In genomic region chr3:43256714-43257461, GRCh38 we compare ENCODE assay signal across 19 cellular contexts. TPM values are rescaled to one million over a fixed set of nuclear protein-coding genes. Genes with fewer than 3 reads are reported as not detected.
DNase-seq lines count a peak whose midpoint lies in the region; ATAC-seq and TF ChIP-seq lines count a peak whose summit lies in the region.
"Had no signal": no experiment of that assay in that cellular context is flagged by ENCODE, and none has a peak within 500 bp of the region (broad histone marks: within the 10 kb centered on the region; RNA-seq: fewer than 3 reads in every experiment).

No MANE protein-coding gene starts in this region.

- in situ Hi-C loops in mammary epithelial cell (cut with MboI; ENCODE audit: low sequenced_read_pairs in 2 of 2), result no loop called here

- H3K4me2 ChIP-seq in mammary epithelial cell (ENCODE audit: insufficient read depth, low read depth, low read length) (no peak overlapping the region), mesendoderm (ENCODE audit: low read length) (no peak overlapping the region)
- H3K4me2 ChIP-seq: A549 had no signal

- H3K27ac ChIP-seq in mammary epithelial cell (ENCODE audit: insufficient read depth, low read depth, low read length), result no peak overlapping the region
- no peak overlapping the region for H3K27ac ChIP-seq in mesendoderm (ENCODE audit: low read depth, low read length)
- H3K27ac ChIP-seq: A549, esophagus squamous epithelium, VCaP had no signal

- H2BK120ac ChIP-seq in mesendoderm (ENCODE audit: low read depth, low read length), result no peak overlapping the region

- peaks cover 15% of the 10 kb centered on the region for H3K4me1 ChIP-seq in mammary epithelial cell (ENCODE audit: insufficient read depth, low read length)
- peaks cover 2% of the 10 kb centered on the region for H3K4me1 ChIP-seq in mesendoderm (ENCODE audit: control insufficient read depth, low read depth, low read length)
- H3K4me1 ChIP-seq: A549 had no signal

- 100% methylated on average over 1 of the region's 1 CpG for WGBS in mammary epithelial cell (ENCODE audit: low coverage, missing lambda C conversion rate)
- WGBS in mesendoderm (ENCODE audit: extremely low coverage, insufficient coverage, low lambda C conversion rate), result no CpG with 5 or more reads among the region's 1 CpG

- TF ChIP-seq CTCF in MCF 10A (IDR thresholded peaks at IDR 0.05; ENCODE audit: unreplicated experiment) (no peak), mammary epithelial cell (conservative IDR thresholded peaks at IDR 0.05 in 1 of 2, IDR thresholded peaks at IDR 0.05 in 1 of 2; ENCODE audit: extremely low read depth in 1 of 2, insufficient read depth in 1 of 2, low read depth in 1 of 2, low read length in 2 of 2) (no peak), endothelial cell (IDR thresholded peaks at IDR 0.05; ENCODE audit: unreplicated experiment) (no peak)

- H4K8ac ChIP-seq in mesendoderm (ENCODE audit: low read depth, low read length), result no peak overlapping the region

- H3K4me3 Mint-ChIP-seq in MCF 10A (ENCODE audit: unreplicated experiment) (no peak overlapping the region), endothelial cell (ENCODE audit: unreplicated experiment) (peak overlapping the region; percentile 62)
- no peak overlapping the region for H3K4me3 Mint-ChIP-seq in stimulated activated effector memory CD8-positive, alpha-beta T cell treated with anti-CD3 and anti-CD28 coated beads, Interleukin-12 subunit alpha, Interleukin-12 subunit beta, amount 100 ng/mL, for 72 hours
- H3K4me3 Mint-ChIP-seq in activated CD4-positive, alpha-beta memory T cell treated with anti-CD3 and anti-CD28 coated beads for 36 hours, result no peak overlapping the region
- H3K4me3 Mint-ChIP-seq: activated naive CD8-positive, alpha-beta T cell; stimulated activated naive CD8-positive, alpha-beta T cell treated with anti-CD3 and anti-CD28 coated beads, Interleukin-15, Interleukin-2, amounts not matched to agents 100 ng/mL and 50 ng/mL, for 24 hours had no signal

- BruUV-seq in MCF 10A (replicated peaks; lab: Mats Ljungman, UMichigan) (no TSS peak), mammary epithelial cell (replicated peaks; lab: Mats Ljungman, UMichigan) (no TSS peak)

- H3K4me1 Mint-ChIP-seq in MCF 10A (ENCODE audit: insufficient read depth, unreplicated experiment) (peaks cover 25% of the 10 kb centered on the region), endothelial cell (ENCODE audit: unreplicated experiment) (peaks cover 55% of the 10 kb centered on the region)
- peaks cover 32% of the 10 kb centered on the region for H3K4me1 Mint-ChIP-seq in stimulated activated effector memory CD8-positive, alpha-beta T cell treated with anti-CD3 and anti-CD28 coated beads, Interleukin-12 subunit alpha, Interleukin-12 subunit beta, amount 100 ng/mL, for 72 hours
- H3K4me1 Mint-ChIP-seq in activated CD4-positive, alpha-beta memory T cell treated with anti-CD3 and anti-CD28 coated beads for 36 hours (ENCODE audit: low read depth), result peaks cover 13% of the 10 kb centered on the region

- POLR2A ChIA-PET in MCF 10A (lab: Yijun Ruan, JAX), result interaction anchor here (0.5 to 1.8 kb wide), 7 partner anchors 15 to 1082 kb away, joined by 3 to 5 read pairs (median 3); no protein-coding TSS in a partner anchor
- POLR2A ChIA-PET in activated CD4-positive, alpha-beta memory T cell treated with anti-CD3 and anti-CD28 coated beads for 36 hours (lab: Charles Lee), result no interaction called here

- H2BK15ac ChIP-seq in mesendoderm (replicated peaks; ENCODE audit: low read depth), result no peak overlapping the region

- H3K9me3 ChIP-seq in mammary epithelial cell (replicated peaks; ENCODE audit: insufficient read depth, low read length), result no peaks in the 10 kb centered on the region
- H3K9me3 ChIP-seq: A549, esophagus squamous epithelium had no signal

- no peaks in the 10 kb centered on the region for H3K79me1 ChIP-seq in mesendoderm (ENCODE audit: low read length)

- H3K9ac ChIP-seq in mammary epithelial cell (ENCODE audit: insufficient read depth, low read length) (no peak overlapping the region), mesendoderm (ENCODE audit: low read length) (no peak overlapping the region)

- H3K36me3 Mint-ChIP-seq in MCF 10A (ENCODE audit: insufficient read depth, unreplicated experiment), result no peaks in the 10 kb centered on the region
- peaks cover 12% of the 10 kb centered on the region for H3K36me3 Mint-ChIP-seq in endothelial cell (ENCODE audit: low read depth, unreplicated experiment)
- H3K36me3 Mint-ChIP-seq in stimulated activated effector memory CD8-positive, alpha-beta T cell treated with anti-CD3 and anti-CD28 coated beads, Interleukin-12 subunit alpha, Interleukin-12 subunit beta, amount 100 ng/mL, for 72 hours, result no peaks in the 10 kb centered on the region
- H3K36me3 Mint-ChIP-seq in activated CD4-positive, alpha-beta memory T cell treated with anti-CD3 and anti-CD28 coated beads for 36 hours, result no peaks in the 10 kb centered on the region

- no peak overlapping the region for H3K23ac ChIP-seq in mesendoderm (ENCODE audit: low read length)

- intact Hi-C loops in MCF 10A (cut with micrococcal nuclease), result no loop called here
- intact Hi-C loops in mammary epithelial cell (cut with micrococcal nuclease), result no loop called here
- intact Hi-C loops in activated CD4-positive, alpha-beta memory T cell treated with anti-CD3 and anti-CD28 coated beads for 36 hours (cut with micrococcal nuclease), result no loop called here

- CTCF ChIA-PET in MCF 10A (lab: Yijun Ruan, JAX), result interaction anchor here (0.6 to 2.0 kb wide), 3 partner anchors 12 to 52 kb away, joined by 3 to 4 read pairs (median 3); no protein-coding TSS in a partner anchor
- CTCF ChIA-PET in mammary epithelial cell (lab: Charles Lee; ENCODE audit: low non-redundant PET), result no interaction called here
- CTCF ChIA-PET in activated CD4-positive, alpha-beta memory T cell treated with anti-CD3 and anti-CD28 coated beads for 36 hours (lab: Charles Lee), result no interaction called here

- no peak overlapping the region for H3K4ac ChIP-seq in mesendoderm (ENCODE audit: low read depth, low read length)

- no peak overlapping the region for H4K5ac ChIP-seq in mesendoderm (ENCODE audit: low read length)

- no peak overlapping the region for H2AK5ac ChIP-seq in mesendoderm (ENCODE audit: low read length)

- no peak overlapping the region for H2BK5ac ChIP-seq in mesendoderm (ENCODE audit: low read length)

- H3K9me3 Mint-ChIP-seq in MCF 10A (ENCODE audit: unreplicated experiment) (no peaks in the 10 kb centered on the region), endothelial cell (ENCODE audit: unreplicated experiment) (no peaks in the 10 kb centered on the region)
- no peaks in the 10 kb centered on the region for H3K9me3 Mint-ChIP-seq in stimulated activated effector memory CD8-positive, alpha-beta T cell treated with anti-CD3 and anti-CD28 coated beads, Interleukin-12 subunit alpha, Interleukin-12 subunit beta, amount 100 ng/mL, for 72 hours
- no peaks in the 10 kb centered on the region for H3K9me3 Mint-ChIP-seq in activated CD4-positive, alpha-beta memory T cell treated with anti-CD3 and anti-CD28 coated beads for 36 hours
- H3K9me3 Mint-ChIP-seq: stimulated activated naive CD8-positive, alpha-beta T cell treated with anti-CD3 and anti-CD28 coated beads, Interleukin-15, Interleukin-2, amounts not matched to agents 100 ng/mL and 50 ng/mL, for 24 hours had no signal

- dilution Hi-C loops in mammary epithelial cell (cut with HindIII; ENCODE audit: low sequenced_read_pairs), result no loop called here

- H3K36me3 ChIP-seq in mammary epithelial cell (ENCODE audit: insufficient read depth, low read length) (no peaks in the 10 kb centered on the region), mesendoderm (ENCODE audit: control insufficient read depth, insufficient read depth, low read length) (no peaks in the 10 kb centered on the region)
- H3K36me3 ChIP-seq: esophagus squamous epithelium had no signal

- DNase-seq in MCF 10A (ENCODE audit: unreplicated experiment) (peak; percentile 27), mammary epithelial cell (no peak), NOMO-1 treated with DMSO at 0.1 percent for 48 hours (lab: John Stamatoyannopoulos, UW; ENCODE audit: unreplicated experiment) (peak; percentile 89), endothelial cell (ENCODE audit: low spot score) (no peak), NCI-H146 treated with DMSO at 0.1 percent for 48 hours (lab: John Stamatoyannopoulos, UW; ENCODE audit: unreplicated experiment) (no peak), mesendoderm (no peak)
- no peak for DNase-seq in stimulated activated effector memory CD8-positive, alpha-beta T cell treated with anti-CD3 and anti-CD28 coated beads, Interleukin-12 subunit alpha, Interleukin-12 subunit beta, amount 100 ng/mL, for 72 hours (ENCODE audit: low spot score in 2 of 2)
- no peak for DNase-seq in activated CD4-positive, alpha-beta memory T cell treated with anti-CD3 and anti-CD28 coated beads for 36 hours
- DNase-seq: activated CD8-positive, alpha-beta memory T cell treated with anti-CD3 and anti-CD28 coated beads for 24 hours; esophagus squamous epithelium; glutamatergic neuron; NCI-H1048; NCI-H526 treated with DMSO at 0.1 percent for 48 hours had no signal

- no peaks in the 10 kb centered on the region for H3K27me3 ChIP-seq in mammary epithelial cell (ENCODE audit: insufficient read depth, low read length)
- H3K27me3 ChIP-seq in mesendoderm (ENCODE audit: insufficient read depth, low read length, poor library complexity), result no peaks in the 10 kb centered on the region
- H3K27me3 ChIP-seq: esophagus squamous epithelium had no signal

- H4K20me1 ChIP-seq in mammary epithelial cell (ENCODE audit: insufficient read depth, low read length), result no peaks in the 10 kb centered on the region

- H3K4me3 ChIP-seq in mammary epithelial cell (replicated peaks in 1 of 3; ENCODE audit: insufficient read depth in 1 of 3, low read depth in 2 of 3, low read length in 3 of 3) (no peak overlapping the region), mesendoderm (ENCODE audit: low read length) (no peak overlapping the region)
- H3K4me3 ChIP-seq: A549, esophagus squamous epithelium, GM12878 had no signal

- no peaks in the 10 kb centered on the region for H3K27me3 Mint-ChIP-seq in MCF 10A (ENCODE audit: insufficient read depth, unreplicated experiment)
- H3K27me3 Mint-ChIP-seq in endothelial cell (ENCODE audit: unreplicated experiment), result peaks cover 4% of the 10 kb centered on the region
- no peaks in the 10 kb centered on the region for H3K27me3 Mint-ChIP-seq in activated CD4-positive, alpha-beta memory T cell treated with anti-CD3 and anti-CD28 coated beads for 36 hours
- H3K27me3 Mint-ChIP-seq: activated naive CD8-positive, alpha-beta T cell; stimulated activated naive CD8-positive, alpha-beta T cell treated with anti-CD3 and anti-CD28 coated beads, Interleukin-15, Interleukin-2, amounts not matched to agents 100 ng/mL and 50 ng/mL, for 24 hours had no signal

- ATAC-seq in stimulated activated effector memory CD8-positive, alpha-beta T cell treated with anti-CD3 and anti-CD28 coated beads, Interleukin-12 subunit alpha, Interleukin-12 subunit beta, amount 100 ng/mL, for 72 hours, result peak; percentile 26
- ATAC-seq: A549, GM12878, Panc1 had no signal

- H3K27ac Mint-ChIP-seq in MCF 10A (ENCODE audit: low read depth, unreplicated experiment), result peak overlapping the region; percentile 8
- H3K27ac Mint-ChIP-seq in endothelial cell (ENCODE audit: unreplicated experiment), result peak overlapping the region; percentile 28
- no peak overlapping the region for H3K27ac Mint-ChIP-seq in stimulated activated effector memory CD8-positive, alpha-beta T cell treated with anti-CD3 and anti-CD28 coated beads, Interleukin-12 subunit alpha, Interleukin-12 subunit beta, amount 100 ng/mL, for 72 hours
- H3K27ac Mint-ChIP-seq in activated CD4-positive, alpha-beta memory T cell treated with anti-CD3 and anti-CD28 coated beads for 36 hours, result no peak overlapping the region
- H3K27ac Mint-ChIP-seq: activated naive CD8-positive, alpha-beta T cell; stimulated activated naive CD8-positive, alpha-beta T cell treated with anti-CD3 and anti-CD28 coated beads, Interleukin-15, Interleukin-2, amounts not matched to agents 100 ng/mL and 50 ng/mL, for 24 hours had no signal

- no peak overlapping the region for H2AFZ ChIP-seq in mammary epithelial cell (ENCODE audit: low read depth, low read length)

- H3K79me2 ChIP-seq in mammary epithelial cell (ENCODE audit: insufficient read depth, low read length) (no peaks in the 10 kb centered on the region), mesendoderm (ENCODE audit: control insufficient read depth, insufficient read depth, low read length) (no peaks in the 10 kb centered on the region)

- no peak overlapping the region for H3K18ac ChIP-seq in mesendoderm (ENCODE audit: low read length)

- H3K56ac ChIP-seq in mesendoderm (ENCODE audit: low read length), result no peak overlapping the region

RNA-seq across cellular contexts. Expression of gene SNRK, which starts 29.5 kb away (rescaled TPM):
- total RNA-seq in MCF 10A (2022) (16.6 and 18.0 TPM in 2 replicates), mammary epithelial cell (10 to 100 TPM; 17.5 to 18.6 TPM), endothelial cell (ENCODE audit: unreplicated experiment) (139 TPM)
- 7.8 TPM for polyA plus RNA-seq in mammary epithelial cell
- 27.2 TPM for polyA minus RNA-seq in mammary epithelial cell
- polyA plus RNA-seq in mesendoderm (2013, experiment 1 of 2), result 4.5 TPM
- polyA plus RNA-seq in mesendoderm (2013, experiment 2 of 2), result 4.4 TPM
- total RNA-seq in activated CD4-positive, alpha-beta memory T cell treated with anti-CD3 and anti-CD28 coated beads for 36 hours, result 10 to 100 TPM; 23.9 to 24.4 TPM

Comparison
In these comparisons a context has a peak if more than half of its experiments do, and no peak if none do; other contexts are left out.
1. DNase-seq: peak in MCF 10A (single experiment) and NOMO-1 treated with DMSO at 0.1 percent for 48 hours (single experiment); none in mammary epithelial cell (single experiment), endothelial cell (single experiment), stimulated activated effector memory CD8-positive, alpha-beta T cell treated with anti-CD3 and anti-CD28 coated beads, Interleukin-12 subunit alpha, Interleukin-12 subunit beta, amount 100 ng/mL, for 72 hours (0 of 2), NCI-H146 treated with DMSO at 0.1 percent for 48 hours (single experiment), mesendoderm (single experiment) and activated CD4-positive, alpha-beta memory T cell treated with anti-CD3 and anti-CD28 coated beads for 36 hours (single experiment).
2. H3K27ac Mint-ChIP-seq: peak in MCF 10A (single experiment) and endothelial cell (single experiment); none in stimulated activated effector memory CD8-positive, alpha-beta T cell treated with anti-CD3 and anti-CD28 coated beads, Interleukin-12 subunit alpha, Interleukin-12 subunit beta, amount 100 ng/mL, for 72 hours (single experiment) and activated CD4-positive, alpha-beta memory T cell treated with anti-CD3 and anti-CD28 coated beads for 36 hours (single experiment).